In the genomic region with DNA sequence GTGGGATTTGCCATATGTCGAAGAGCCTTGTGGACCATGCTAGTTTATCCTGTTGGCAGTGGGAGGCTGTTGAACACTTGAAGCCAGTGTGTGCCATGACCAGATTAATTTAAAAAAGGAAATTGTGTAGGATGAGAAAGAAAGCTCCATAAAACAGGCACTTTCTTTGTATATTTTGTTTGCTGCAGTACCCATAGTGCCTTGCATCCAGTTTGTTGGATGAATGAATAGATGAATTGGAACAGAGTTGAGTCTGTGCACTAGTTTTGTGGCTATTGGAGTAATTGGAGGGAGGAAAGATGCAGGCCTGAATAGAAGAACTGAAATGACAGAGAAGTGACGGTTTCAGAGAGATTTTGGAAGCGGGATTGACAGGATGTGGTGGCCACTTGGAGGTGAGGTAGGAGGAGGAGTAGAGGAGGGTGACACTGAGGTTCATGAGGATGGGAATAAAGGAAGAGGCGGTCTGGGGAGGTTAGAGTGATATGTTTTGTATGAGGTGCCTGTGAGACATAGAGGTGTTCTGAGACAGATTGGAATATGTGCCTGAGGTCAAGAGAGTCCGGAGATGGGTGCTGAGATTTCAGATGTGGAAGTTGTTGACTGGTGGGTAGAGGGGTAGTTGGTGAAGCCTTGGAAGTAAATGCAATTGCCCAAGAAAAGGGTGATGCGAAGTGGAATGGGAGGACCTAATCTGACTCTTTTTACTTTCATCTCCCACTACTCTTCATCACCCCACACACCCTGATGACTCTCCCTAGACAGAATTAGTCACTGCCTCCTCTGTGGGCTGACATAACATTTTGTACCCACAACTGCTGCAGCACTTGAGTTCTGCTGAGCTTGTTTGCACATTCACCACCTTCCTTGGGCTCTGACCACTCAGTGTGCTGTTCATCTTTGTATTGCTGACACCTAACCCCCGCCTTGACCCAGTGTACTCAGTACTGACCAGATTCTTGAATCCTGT, we compare ENCODE assay signal across 10 cellular contexts. TPM values are rescaled to one million over a fixed set of nuclear protein-coding genes. Genes with fewer than 3 reads are reported as not detected.
DNase-seq lines count a peak whose midpoint lies in the region; ATAC-seq and TF ChIP-seq lines count a peak whose summit lies in the region.
"Had no signal": no experiment of that assay in that cellular context is flagged by ENCODE, and none has a peak within 500 bp of the region (broad histone marks: within the 10 kb centered on the region; RNA-seq: fewer than 3 reads in every experiment).

No MANE protein-coding gene starts in this region.

- H3K4me3 ChIP-seq in lung, result no peak overlapping the region
- no peak overlapping the region for H3K4me3 ChIP-seq in ascending aorta
- H3K4me3 ChIP-seq: upper lobe of left lung had no signal

- peaks cover 57% of the 10 kb centered on the region for H3K36me3 Mint-ChIP-seq in activated T-helper 2 cell treated with anti-CD3 and anti-CD28 coated beads, Interferon-gamma antibody, Interleukin-2, Interleukin-4, amounts not matched to agents 10 μg/mL and 5 μg/mL and 100 μg/mL, durations not matched to agents 14 hours and 24 hours and 36 hours (ENCODE audit: low read depth)

- H3K27ac ChIP-seq in lung (ENCODE audit: low read depth in 1 of 2, low read length in 1 of 2), result peak overlapping the region in 1 of 2 donors; percentile 23
- H3K27ac ChIP-seq in ascending aorta, result no peak overlapping the region
- H3K27ac ChIP-seq: upper lobe of left lung had no signal

- peak; percentile 74 for DNase-seq in activated effector memory CD4-positive, alpha-beta T cell treated with anti-CD3 and anti-CD28 coated beads, Interleukin-2, amount 50 U/mL, for 16 hours
- no peak for DNase-seq in activated effector memory CD4-positive, alpha-beta T cell treated with Interleukin-2 at 50 U/mL for 16 hours
- DNase-seq in activated T-helper 2 cell treated with anti-CD3 and anti-CD28 coated beads, Interferon-gamma antibody, Interleukin-2, Interleukin-4, amounts not matched to agents 10 μg/mL and 5 μg/mL and 100 μg/mL, durations not matched to agents 14 hours and 24 hours and 36 hours (ENCODE audit: low spot score), result no peak
- DNase-seq in lung (ENCODE audit: low spot score), result no peak
- peak; percentile 51 for DNase-seq in stimulated activated naive CD8-positive, alpha-beta T cell treated with anti-CD3 and anti-CD28 coated beads, Interleukin-15, Interleukin-2, amounts not matched to agents 100 U/mL and 50 U/mL, for 24 hours
- DNase-seq in DMS79 treated with DMSO at 0.1 percent for 48 hours (lab: John Stamatoyannopoulos, UW), result no peak
- DNase-seq in ascending aorta (ENCODE audit: low spot score in 2 of 2), result no peak
- DNase-seq: AML-193, upper lobe of left lung had no signal

- peak overlapping the region; percentile 81 for H3K27ac Mint-ChIP-seq in activated T-helper 2 cell treated with anti-CD3 and anti-CD28 coated beads, Interferon-gamma antibody, Interleukin-2, Interleukin-4, amounts not matched to agents 10 μg/mL and 5 μg/mL and 100 μg/mL, durations not matched to agents 14 hours and 24 hours and 36 hours

- H3K9me3 ChIP-seq in lung (ENCODE audit: control insufficient read depth in 2 of 2, insufficient read depth in 1 of 2, low read length in 1 of 2), result no peaks in the 10 kb centered on the region
- no peaks in the 10 kb centered on the region for H3K9me3 ChIP-seq in ascending aorta
- H3K9me3 ChIP-seq: upper lobe of left lung had no signal

- H3K4me1 ChIP-seq in lung (ENCODE audit: control insufficient read depth in 2 of 2, insufficient read depth in 2 of 2, low read length in 2 of 2) (peaks cover 7 to 33% of the 10 kb centered on the region in 2 donors), ascending aorta (peaks cover 3 to 23% of the 10 kb centered on the region in 2 donors)

- H3K4me3 Mint-ChIP-seq in activated T-helper 2 cell treated with anti-CD3 and anti-CD28 coated beads, Interferon-gamma antibody, Interleukin-2, Interleukin-4, amounts not matched to agents 10 μg/mL and 5 μg/mL and 100 μg/mL, durations not matched to agents 14 hours and 24 hours and 36 hours (ENCODE audit: low read depth), result peak overlapping the region; percentile 17

- peak; percentile 39 for ATAC-seq in lung (ENCODE audit: insufficient read depth, low FRiP score)
- ATAC-seq in stimulated activated naive CD8-positive, alpha-beta T cell treated with anti-CD3 and anti-CD28 coated beads, Interleukin-15, Interleukin-2, amounts not matched to agents 100 U/mL and 50 U/mL, for 24 hours, result peak; percentile 96
- no peak for ATAC-seq in GM18511 (IDR thresholded peaks at IDR 0.05; ENCODE audit: unreplicated experiment)

- H3K9me3 Mint-ChIP-seq in activated T-helper 2 cell treated with anti-CD3 and anti-CD28 coated beads, Interferon-gamma antibody, Interleukin-2, Interleukin-4, amounts not matched to agents 10 μg/mL and 5 μg/mL and 100 μg/mL, durations not matched to agents 14 hours and 24 hours and 36 hours, result no peaks in the 10 kb centered on the region

- H3K36me3 ChIP-seq in lung (ENCODE audit: control insufficient read depth in 2 of 2, insufficient read depth in 2 of 2, low read length in 2 of 2), result peaks cover 0 to 6% of the 10 kb centered on the region in 2 donors
- H3K36me3 ChIP-seq in ascending aorta, result peaks cover 14% of the 10 kb centered on the region in 2 donors

- H3K27me3 Mint-ChIP-seq in activated T-helper 2 cell treated with anti-CD3 and anti-CD28 coated beads, Interferon-gamma antibody, Interleukin-2, Interleukin-4, amounts not matched to agents 10 μg/mL and 5 μg/mL and 100 μg/mL, durations not matched to agents 14 hours and 24 hours and 36 hours (ENCODE audit: low read depth), result no peaks in the 10 kb centered on the region

- intact Hi-C loops in activated T-helper 2 cell treated with anti-CD3 and anti-CD28 coated beads, Interferon-gamma antibody, Interleukin-2, Interleukin-4, amounts not matched to agents 10 μg/mL and 5 μg/mL and 100 μg/mL, durations not matched to agents 14 hours and 24 hours and 36 hours (cut with micrococcal nuclease), result loop anchor here (1.0 to 2.0 kb wide), 3 partner anchors 31 to 101 kb away; no protein-coding TSS in a partner anchor
- intact Hi-C loops in ascending aorta (cut with DNase I), result loop anchor here (5.0 kb wide), 1 partner anchor 265 kb away; the partner anchor contains the start of gene MTHFD2

- H3K27me3 ChIP-seq in lung (ENCODE audit: control insufficient read depth, insufficient read depth) (no peaks in the 10 kb centered on the region), ascending aorta (no peaks in the 10 kb centered on the region)
- H3K27me3 ChIP-seq: upper lobe of left lung had no signal

- H3K4me1 Mint-ChIP-seq in activated T-helper 2 cell treated with anti-CD3 and anti-CD28 coated beads, Interferon-gamma antibody, Interleukin-2, Interleukin-4, amounts not matched to agents 10 μg/mL and 5 μg/mL and 100 μg/mL, durations not matched to agents 14 hours and 24 hours and 36 hours (ENCODE audit: low read depth), result peaks cover 65% of the 10 kb centered on the region

- WGBS in lung, 2 donors, result 86 to 88% methylated on average over 7 of the region's 7 CpGs

- no peak for TF ChIP-seq CTCF in lung (IDR thresholded peaks at IDR 0.05; ENCODE audit: control extremely low read depth, extremely low read depth)
- no peak for TF ChIP-seq CTCF in ascending aorta (IDR thresholded peaks at IDR 0.05)

RNA-seq across cellular contexts. Expression of gene DGUOK, which starts 5.1 kb away (rescaled TPM):
- 86.8 and 90.9 TPM in 2 replicates for total RNA-seq in activated T-helper 2 cell treated with anti-CD3 and anti-CD28 coated beads, Interferon-gamma antibody, Interleukin-2, Interleukin-4, amounts not matched to agents 10 μg/mL and 5 μg/mL and 100 μg/mL, durations not matched to agents 14 hours and 24 hours and 36 hours
- total RNA-seq in lung (10 to 100 TPM; 28.9 to 51.2 TPM), ascending aorta (79.7 TPM)
- polyA plus RNA-seq in lung, result 100 to 1,000 TPM in 1 of 2 donors, 10 to 100 TPM in 1; 96.6 to 103 TPM

RNA-seq across cellular contexts. Expression of gene ACTG2, which starts 39.0 kb away (rescaled TPM):
- 0.14 and 0.21 TPM in 2 replicates for total RNA-seq in activated T-helper 2 cell treated with anti-CD3 and anti-CD28 coated beads, Interferon-gamma antibody, Interleukin-2, Interleukin-4, amounts not matched to agents 10 μg/mL and 5 μg/mL and 100 μg/mL, durations not matched to agents 14 hours and 24 hours and 36 hours
- total RNA-seq in lung, result 10 to 100 TPM; 20.5 to 82.9 TPM
- 10 to 100 TPM; 33.7 to 55.7 TPM for polyA plus RNA-seq in lung
- total RNA-seq in ascending aorta, result 134 TPM

RNA-seq across cellular contexts. Expression of gene TET3, which starts 52.9 kb away (rescaled TPM):
- 23.5 and 23.6 TPM in 2 replicates for total RNA-seq in activated T-helper 2 cell treated with anti-CD3 and anti-CD28 coated beads, Interferon-gamma antibody, Interleukin-2, Interleukin-4, amounts not matched to agents 10 μg/mL and 5 μg/mL and 100 μg/mL, durations not matched to agents 14 hours and 24 hours and 36 hours
- total RNA-seq in lung, result 10 to 100 TPM; 19.2 to 26.9 TPM
- 10 to 100 TPM in 1 of 2 donors, 1 to 10 TPM in 1; 4.6 to 10.0 TPM for polyA plus RNA-seq in lung
- total RNA-seq in ascending aorta, result 22.7 TPM

Comparison
In these comparisons a context has a peak if more than half of its experiments do, and no peak if none do; other contexts are left out.
1. DNase-seq: peak in activated effector memory CD4-positive, alpha-beta T cell treated with anti-CD3 and anti-CD28 coated beads, Interleukin-2, amount 50 U/mL, for 16 hours (single experiment) and stimulated activated naive CD8-positive, alpha-beta T cell treated with anti-CD3 and anti-CD28 coated beads, Interleukin-15, Interleukin-2, amounts not matched to agents 100 U/mL and 50 U/mL, for 24 hours (single experiment); none in activated effector memory CD4-positive, alpha-beta T cell treated with Interleukin-2 at 50 U/mL for 16 hours (single experiment), activated T-helper 2 cell treated with anti-CD3 and anti-CD28 coated beads, Interferon-gamma antibody, Interleukin-2, Interleukin-4, amounts not matched to agents 10 μg/mL and 5 μg/mL and 100 μg/mL, durations not matched to agents 14 hours and 24 hours and 36 hours (single experiment), lung (single experiment), DMS79 treated with DMSO at 0.1 percent for 48 hours (single experiment) and ascending aorta (0 of 2).
2. RNA of gene ACTG2, which starts 39.0 kb away (total RNA-seq): 134 TPM in ascending aorta (single experiment) and 20.5 to 82.9 TPM in lung; 0.14 to 0.21 TPM in activated T-helper 2 cell treated with anti-CD3 and anti-CD28 coated beads, Interferon-gamma antibody, Interleukin-2, Interleukin-4, amounts not matched to agents 10 μg/mL and 5 μg/mL and 100 μg/mL, durations not matched to agents 14 hours and 24 hours and 36 hours; every median in the first group is over 10 times any median in the second.